16 cellular contexts compared by ENCODE assay signal in genomic region chr17:80328620-80329380, GRCh38.
A peak's percentile ranks its signal among the peaks of the same experiment; 100 is the strongest.
DNase-seq lines count a peak whose midpoint lies in the region; ATAC-seq, FAIRE-seq and TF ChIP-seq lines count a peak whose summit lies in the region.
"Had no signal": no experiment of that assay in that cellular context is flagged by ENCODE, and none has a peak within 500 bp of the region (broad histone marks: within the 10 kb centered on the region; RNA-seq: fewer than 3 reads in every experiment).

No MANE protein-coding gene starts in this region.

- H3K4me3 ChIP-seq in foreskin fibroblast (ENCODE audit: low read depth in 1 of 2, low read length in 2 of 2) (no peak overlapping the region), colonic mucosa (no peak overlapping the region)
- H3K4me3 ChIP-seq: suprapubic skin had no signal

- no peak for DNase-seq in activated naive CD4-positive, alpha-beta T cell treated with anti-CD3 and anti-CD28 coated beads, Interleukin-2, amount 50 U/mL, for 72 hours (ENCODE audit: low spot score in 2 of 2)
- DNase-seq in activated naive CD4-positive, alpha-beta T cell treated with anti-CD3 and anti-CD28 coated beads, Interleukin-2, amount 50 U/mL, for 16 hours: no peak
- no peak for DNase-seq in activated CD4-positive, alpha-beta memory T cell treated with anti-CD3 and anti-CD28 coated beads for 36 hours
- DNase-seq in immature natural killer cell (no peak), urothelium cell line (ENCODE audit: low spot score) (no peak), foreskin fibroblast (no peak), colonic mucosa (no peak), sciatic nerve (ENCODE audit: low spot score) (no peak)
- DNase-seq: activated CD4-positive, alpha-beta T cell treated with anti-CD3 and anti-CD28 coated beads for 1 hour; HFFc6; left ventricle myocardium superior; NCI-H1930; T-helper 9 cell had no signal

- H3K27ac Mint-ChIP-seq in activated naive CD4-positive, alpha-beta T cell treated with anti-CD3 and anti-CD28 coated beads, Interleukin-2, amount 50 U/mL, for 72 hours: peak overlapping the region; percentile 31 to 83
- H3K27ac Mint-ChIP-seq in activated CD4-positive, alpha-beta memory T cell treated with anti-CD3 and anti-CD28 coated beads for 36 hours: peak overlapping the region; percentile 63
- peak overlapping the region in 4 of 6 donors; percentile 23 to 65 (median 48) for H3K27ac Mint-ChIP-seq in immature natural killer cell
- H3K27ac Mint-ChIP-seq: HFFc6 had no signal

- peaks cover 18% of the 10 kb centered on the region for H3K4me1 Mint-ChIP-seq in activated CD4-positive, alpha-beta memory T cell treated with anti-CD3 and anti-CD28 coated beads for 36 hours (ENCODE audit: low read depth)
- peaks cover 4 to 40% of the 10 kb centered on the region in 2 donors for H3K4me1 Mint-ChIP-seq in immature natural killer cell

- FAIRE-seq in urothelium cell line (lab: Jason Lieb, UNC): peak; percentile 37
- FAIRE-seq: D721Med had no signal

- no peaks in the 10 kb centered on the region for H3K27me3 ChIP-seq in colonic mucosa
- H3K27me3 ChIP-seq: suprapubic skin had no signal

- peak in 1 of 2 donors; percentile 26 for ATAC-seq in activated naive CD4-positive, alpha-beta T cell treated with anti-CD3 and anti-CD28 coated beads, Interleukin-2, amount 50 U/mL, for 72 hours
- no peak for ATAC-seq in sciatic nerve
- ATAC-seq: left ventricle myocardium superior, Right ventricle myocardium inferior had no signal

- POLR2A ChIA-PET in activated CD4-positive, alpha-beta memory T cell treated with anti-CD3 and anti-CD28 coated beads for 36 hours (lab: Charles Lee): no interaction called here

- CTCF ChIA-PET in activated CD4-positive, alpha-beta memory T cell treated with anti-CD3 and anti-CD28 coated beads for 36 hours (lab: Charles Lee): no interaction called here

- intact Hi-C loops in activated CD4-positive, alpha-beta memory T cell treated with anti-CD3 and anti-CD28 coated beads for 36 hours (cut with micrococcal nuclease): no loop called here
- intact Hi-C loops in colonic mucosa (cut with DNase I): no loop called here
- intact Hi-C loops in sciatic nerve (cut with DNase I): no loop called here

- TF ChIP-seq CTCF in foreskin fibroblast (IDR thresholded peaks at IDR 0.05; ENCODE audit: low read depth, low read length) (no peak), colonic mucosa (IDR thresholded peaks at IDR 0.05) (no peak)

- no peak overlapping the region for H3K4me3 Mint-ChIP-seq in activated CD4-positive, alpha-beta memory T cell treated with anti-CD3 and anti-CD28 coated beads for 36 hours
- H3K4me3 Mint-ChIP-seq in immature natural killer cell: no peak overlapping the region
- H3K4me3 Mint-ChIP-seq: HFFc6 had no signal

- H3K9me3 Mint-ChIP-seq in activated naive CD4-positive, alpha-beta T cell treated with anti-CD3 and anti-CD28 coated beads, Interleukin-2, amount 50 U/mL, for 72 hours: no peaks in the 10 kb centered on the region
- no peaks in the 10 kb centered on the region for H3K9me3 Mint-ChIP-seq in activated CD4-positive, alpha-beta memory T cell treated with anti-CD3 and anti-CD28 coated beads for 36 hours
- no peaks in the 10 kb centered on the region for H3K9me3 Mint-ChIP-seq in immature natural killer cell
- H3K9me3 Mint-ChIP-seq: HFFc6 had no signal

- peaks cover 39% of the 10 kb centered on the region for H3K36me3 ChIP-seq in colonic mucosa

- H3K4me1 ChIP-seq in colonic mucosa: no peaks in the 10 kb centered on the region
- H3K4me1 ChIP-seq: suprapubic skin had no signal

- H3K9ac ChIP-seq in colonic mucosa (ENCODE audit: low read depth in 2 of 2, low read length in 2 of 2): no peak overlapping the region

- no peaks in the 10 kb centered on the region for H3K27me3 Mint-ChIP-seq in activated CD4-positive, alpha-beta memory T cell treated with anti-CD3 and anti-CD28 coated beads for 36 hours
- H3K27me3 Mint-ChIP-seq in immature natural killer cell (ENCODE audit: low read depth in 3 of 3): peaks cover 0 to 14% (median 11%) of the 10 kb centered on the region in 3 donors

- peaks cover 41 to 83% of the 10 kb centered on the region in 2 donors for H3K36me3 Mint-ChIP-seq in activated naive CD4-positive, alpha-beta T cell treated with anti-CD3 and anti-CD28 coated beads, Interleukin-2, amount 50 U/mL, for 72 hours
- peaks cover 89% of the 10 kb centered on the region for H3K36me3 Mint-ChIP-seq in activated CD4-positive, alpha-beta memory T cell treated with anti-CD3 and anti-CD28 coated beads for 36 hours
- peaks cover 54 to 81% (median 63%) of the 10 kb centered on the region in 3 donors for H3K36me3 Mint-ChIP-seq in immature natural killer cell

- H3K9me3 ChIP-seq in colonic mucosa: no peaks in the 10 kb centered on the region
- H3K9me3 ChIP-seq: suprapubic skin had no signal

- no peak overlapping the region for H3K27ac ChIP-seq in colonic mucosa
- H3K27ac ChIP-seq: suprapubic skin had no signal
